In genomic region chr12:54418441-54419087, GRCh38 we compare ENCODE assay signal across 8 cellular contexts. TPM values are rescaled to one million over a fixed set of nuclear protein-coding genes. Genes with fewer than 3 reads are reported as not detected.
A peak's percentile ranks its signal among the peaks of the same experiment; 100 is the strongest.
DNase-seq lines count a peak whose midpoint lies in the region; ATAC-seq and TF ChIP-seq lines count a peak whose summit lies in the region.

No MANE protein-coding gene starts in this region.

- ATAC-seq in left ventricle myocardium superior (peak; percentile 1), GM18861 (IDR thresholded peaks at IDR 0.05; ENCODE audit: unreplicated experiment) (no peak)

- in situ Hi-C loops in GM13976 (cut with MboI; ENCODE audit: low sequenced_read_pairs, unreplicated experiment), result no loop called here

- no peak for TF ChIP-seq CTCF in GM13976 (IDR thresholded peaks at IDR 0.05; ENCODE audit: borderline replicate concordance, control extremely low read depth, extremely low read depth, insufficient read depth, missing control alignments)

- H3K36me3 Mint-ChIP-seq in activated CD4-positive, alpha-beta memory T cell treated with anti-CD3 and anti-CD28 coated beads, Interleukin-2, amount 10 ng/mL, durations not matched to agents 7 days and 5 days (ENCODE audit: low read depth), result peaks cover 35% of the 10 kb centered on the region

- peaks cover 63% of the 10 kb centered on the region for H3K4me1 Mint-ChIP-seq in activated CD4-positive, alpha-beta memory T cell treated with anti-CD3 and anti-CD28 coated beads, Interleukin-2, amount 10 ng/mL, durations not matched to agents 7 days and 5 days

- CTCF ChIA-PET in activated CD4-positive, alpha-beta memory T cell treated with anti-CD3 and anti-CD28 coated beads, Interleukin-2, amount 10 ng/mL, durations not matched to agents 7 days and 5 days (lab: Charles Lee), result interaction anchor here (0.8 to 11.8 kb wide), 6 partner anchors 10 to 84 kb away, joined by 3 to 282 read pairs (median 6); no protein-coding TSS in a partner anchor

- H3K4me3 ChIP-seq in skeletal muscle cell (ENCODE audit: low read depth, low read length), result peak overlapping the region; percentile 95

- DNase-seq in GM13976 (ENCODE audit: low spot score) (peak; percentile 54), left ventricle myocardium superior (no peak), skeletal muscle cell (ENCODE audit: low read depth) (no peak), SKM-1 treated with dmso at 0.1 percent for 144 hours (lab: John Stamatoyannopoulos, UW; ENCODE audit: unreplicated experiment) (no peak), COLO829 (ENCODE audit: low spot score) (no peak), cerebellum (ENCODE audit: low spot score) (no peak)
- no peak for DNase-seq in activated CD4-positive, alpha-beta memory T cell treated with anti-CD3 and anti-CD28 coated beads, Interleukin-2, amount 10 ng/mL, durations not matched to agents 7 days and 5 days

- H3K27me3 Mint-ChIP-seq in activated CD4-positive, alpha-beta memory T cell treated with anti-CD3 and anti-CD28 coated beads, Interleukin-2, amount 10 ng/mL, durations not matched to agents 7 days and 5 days, result peaks cover 27% of the 10 kb centered on the region

- POLR2A ChIA-PET in activated CD4-positive, alpha-beta memory T cell treated with anti-CD3 and anti-CD28 coated beads, Interleukin-2, amount 10 ng/mL, durations not matched to agents 7 days and 5 days (lab: Charles Lee), result interaction anchor here (1.4 to 2.7 kb wide), 6 partner anchors 11 to 138 kb away, joined by 5 to 11 read pairs (median 10); partner anchors contain the start of genes CBX5, HNRNPA1 and NCKAP1L

- no peaks in the 10 kb centered on the region for H3K9me3 Mint-ChIP-seq in activated CD4-positive, alpha-beta memory T cell treated with anti-CD3 and anti-CD28 coated beads, Interleukin-2, amount 10 ng/mL, durations not matched to agents 7 days and 5 days

- intact Hi-C loops in left ventricle myocardium superior (cut with micrococcal nuclease), result no loop called here

- peak overlapping the region; percentile 85 for H3K27ac Mint-ChIP-seq in activated CD4-positive, alpha-beta memory T cell treated with anti-CD3 and anti-CD28 coated beads, Interleukin-2, amount 10 ng/mL, durations not matched to agents 7 days and 5 days

- peak overlapping the region; percentile 93 for H3K4me3 Mint-ChIP-seq in activated CD4-positive, alpha-beta memory T cell treated with anti-CD3 and anti-CD28 coated beads, Interleukin-2, amount 10 ng/mL, durations not matched to agents 7 days and 5 days

RNA-seq across cellular contexts. Expression of gene ITGA5, which starts 0.5 kb away (rescaled TPM):
- 100 to 1,000 TPM; 102 to 107 TPM for total RNA-seq in activated CD4-positive, alpha-beta memory T cell treated with anti-CD3 and anti-CD28 coated beads, Interleukin-2, amount 10 ng/mL, durations not matched to agents 7 days and 5 days
- total RNA-seq in left ventricle myocardium superior (44.1 TPM), cerebellum (9.9 TPM)

RNA-seq across cellular contexts. Expression of gene ZNF385A, which starts 34.0 kb away (rescaled TPM):
- total RNA-seq in activated CD4-positive, alpha-beta memory T cell treated with anti-CD3 and anti-CD28 coated beads, Interleukin-2, amount 10 ng/mL, durations not matched to agents 7 days and 5 days, result 1 to 10 TPM in 1 of 2 experiments, under 1 TPM in 1; 0.38 to 1.2 TPM
- 7.7 TPM for total RNA-seq in left ventricle myocardium superior
- 1.7 TPM for total RNA-seq in cerebellum

RNA-seq across cellular contexts. Expression of gene GPR84, which starts 54.3 kb away (rescaled TPM):
- total RNA-seq in activated CD4-positive, alpha-beta memory T cell treated with anti-CD3 and anti-CD28 coated beads, Interleukin-2, amount 10 ng/mL, durations not matched to agents 7 days and 5 days, result under 1 TPM; 0.18 to 0.25 TPM
- total RNA-seq in left ventricle myocardium superior (not detected), cerebellum (0.36 TPM)

RNA-seq across cellular contexts. Expression of gene GTSF1, which starts 54.8 kb away (rescaled TPM):
- total RNA-seq in activated CD4-positive, alpha-beta memory T cell treated with anti-CD3 and anti-CD28 coated beads, Interleukin-2, amount 10 ng/mL, durations not matched to agents 7 days and 5 days, result 10 to 100 TPM; 14.9 to 16.4 TPM
- not detected for total RNA-seq in left ventricle myocardium superior
- total RNA-seq in cerebellum, result not detected
